Comparison of ENCODE assay signal across 22 cellular contexts in the genomic region with DNA sequence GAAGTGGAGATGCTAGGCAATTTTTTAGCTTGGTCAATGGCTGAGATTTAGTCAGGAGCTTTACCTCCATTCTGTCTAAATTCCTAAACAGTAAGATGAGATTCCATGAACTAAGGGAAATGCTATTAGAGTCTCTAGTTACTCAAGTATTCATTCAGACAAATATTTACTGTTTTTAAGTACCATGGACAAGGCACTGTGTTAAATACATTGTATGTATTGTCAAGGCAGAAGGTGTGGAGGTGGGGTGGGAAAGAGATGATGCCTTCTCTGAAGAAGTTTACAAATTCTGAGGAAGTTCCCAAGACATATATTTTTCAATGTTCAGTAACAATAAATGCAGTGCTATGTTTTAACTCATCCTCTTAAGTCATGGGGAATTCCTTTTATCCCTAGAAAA.
DNase-seq lines count a peak whose midpoint lies in the region; ATAC-seq, FAIRE-seq and TF ChIP-seq lines count a peak whose summit lies in the region.
"Had no signal": no experiment of that assay in that cellular context is flagged by ENCODE, and none has a peak within 500 bp of the region (broad histone marks: within the 10 kb centered on the region; RNA-seq: fewer than 3 reads in every experiment).

No MANE protein-coding gene starts in this region.

- H2BK15ac ChIP-seq in mesendoderm (replicated peaks; ENCODE audit: low read depth) = no peak overlapping the region

- H3K9ac ChIP-seq in GM12878 (ENCODE audit: control insufficient read depth, insufficient read depth, low read length) = no peak overlapping the region
- no peak overlapping the region for H3K9ac ChIP-seq in mesendoderm (ENCODE audit: low read length)

- FAIRE-seq in GM12878 (lab: Jason Lieb, UNC) = no peak
- FAIRE-seq: A549, H54, HepG2 had no signal

- H3K27ac ChIP-seq in GM23338 (ENCODE audit: low read depth) (no peak overlapping the region), GM12878 (ENCODE audit: control insufficient read depth, insufficient read depth) (no peak overlapping the region), mesendoderm (ENCODE audit: low read depth, low read length) (no peak overlapping the region)
- H3K27ac ChIP-seq: A549, SK-N-MC had no signal

- H3F3A ChIP-seq in GM23338 (replicated peaks; ENCODE audit: low read depth) = no peaks in the 10 kb centered on the region

- H3K4ac ChIP-seq in mesendoderm (ENCODE audit: low read depth, low read length) = no peak overlapping the region

- no TSS peak for BruUV-seq in GM12878 (replicated peaks; lab: Mats Ljungman, UMichigan)

- no peak overlapping the region for H3K4me3 Mint-ChIP-seq in GM23338
- H3K4me3 Mint-ChIP-seq: B cell, CD14-positive monocyte had no signal

- H3K36me3 Mint-ChIP-seq in GM23338 (ENCODE audit: low read depth) = 0 out of 3 replicates have a peak, but pooled peaks cover 6% of the 10 kb centered on the region
- H3K36me3 Mint-ChIP-seq: CD14-positive monocyte had no signal

- RAD21 ChIA-PET in GM12878 (lab: Charles Lee; ENCODE audit: unreplicated experiment) = no interaction called here

- H3K4me1 ChIP-seq in GM23338 (ENCODE audit: insufficient read depth) = peaks cover 12% of the 10 kb centered on the region
- H3K4me1 ChIP-seq in GM12878 (ENCODE audit: control insufficient read depth, insufficient read depth, low read length) = no peaks in the 10 kb centered on the region
- no peaks in the 10 kb centered on the region for H3K4me1 ChIP-seq in mesendoderm (ENCODE audit: control insufficient read depth, low read depth, low read length)
- H3K4me1 ChIP-seq: A549 had no signal

- H3K79me1 ChIP-seq in mesendoderm (ENCODE audit: low read length) = no peaks in the 10 kb centered on the region

- in situ Hi-C loops in GM12878 (cut with MboI) = no loop called here

- H3K79me2 ChIP-seq in GM23338 (replicated peaks; ENCODE audit: insufficient read depth) (no peaks in the 10 kb centered on the region), GM12878 (ENCODE audit: control insufficient read depth, insufficient read depth, low read length) (no peaks in the 10 kb centered on the region), mesendoderm (ENCODE audit: control insufficient read depth, insufficient read depth, low read length) (no peaks in the 10 kb centered on the region)

- H4K8ac ChIP-seq in mesendoderm (ENCODE audit: low read depth, low read length) = no peak overlapping the region

- H3K4me1 Mint-ChIP-seq in GM23338 = peaks cover 14% of the 10 kb centered on the region; the same call in 2 of the 3 replicates
- H3K4me1 Mint-ChIP-seq: B cell, CD14-positive monocyte had no signal

- CTCF ChIA-PET in GM12878 (lab: Yijun Ruan, JAX) = interaction anchor here (0.9 kb wide), 1 partner anchor 9 kb away, joined by 3 read pairs; no protein-coding TSS in a partner anchor

- no peak overlapping the region for H3K23ac ChIP-seq in mesendoderm (ENCODE audit: low read length)

- POLR2A ChIA-PET in GM12878 (lab: Charles Lee) = no interaction called here

- intact Hi-C loops in GM12878 (cut with micrococcal nuclease; ENCODE audit: unreplicated experiment) = no loop called here
- intact Hi-C loops in posterior cingulate gyrus (cut with DNase I) = no loop called here

- no peak overlapping the region for H2BK120ac ChIP-seq in mesendoderm (ENCODE audit: low read depth, low read length)

- no peak overlapping the region for H3K27ac Mint-ChIP-seq in GM23338
- H3K27ac Mint-ChIP-seq: B cell, CD14-positive monocyte had no signal

- no peak for TF ChIP-seq POLR2A in GM12878 (IDR thresholded peaks at IDR 0.05; ENCODE audit: low read depth, low read length)

- H3K36me3 ChIP-seq in GM23338 (ENCODE audit: insufficient read depth) (no peaks in the 10 kb centered on the region), GM12878 (ENCODE audit: control insufficient read depth in 2 of 2, insufficient read depth in 2 of 2, low read length in 1 of 2) (no peaks in the 10 kb centered on the region), mesendoderm (ENCODE audit: control insufficient read depth, insufficient read depth, low read length) (no peaks in the 10 kb centered on the region)

- SMC1A ChIA-PET in GM12878 (lab: Charles Lee; ENCODE audit: uncharacterized antibody, unreplicated experiment) = no interaction called here

- H3K9me3 ChIP-seq in GM12878 (replicated peaks; ENCODE audit: control insufficient read depth, insufficient read depth, low read length) = no peaks in the 10 kb centered on the region
- H3K9me3 ChIP-seq: A549 had no signal

- no peaks in the 10 kb centered on the region for H3K27me3 ChIP-seq in GM23338 (ENCODE audit: insufficient read depth)
- H3K27me3 ChIP-seq in GM12878 (replicated peaks in 1 of 2; ENCODE audit: control insufficient read depth in 2 of 2, insufficient read depth in 2 of 2, low read length in 1 of 2) = no peaks in the 10 kb centered on the region
- no peaks in the 10 kb centered on the region for H3K27me3 ChIP-seq in mesendoderm (ENCODE audit: insufficient read depth, low read length, poor library complexity)

- no peak overlapping the region for H3K4me2 ChIP-seq in GM23338
- no peak overlapping the region for H3K4me2 ChIP-seq in GM12878 (ENCODE audit: control insufficient read depth, insufficient read depth)
- no peak overlapping the region for H3K4me2 ChIP-seq in mesendoderm (ENCODE audit: low read length)
- H3K4me2 ChIP-seq: A549 had no signal

- no peaks in the 10 kb centered on the region for H3K27me3 Mint-ChIP-seq in GM23338 (ENCODE audit: insufficient read depth, low read depth, poor library complexity)
- H3K27me3 Mint-ChIP-seq: B cell had no signal

- H2BK5ac ChIP-seq in mesendoderm (ENCODE audit: low read length) = no peak overlapping the region

- H2AFZ ChIP-seq in GM23338 = no peak overlapping the region
- H2AFZ ChIP-seq in GM12878 (ENCODE audit: control insufficient read depth, low read depth, low read length) = no peak overlapping the region

- H3K4me3 ChIP-seq in GM23338 (no peak overlapping the region), GM12878 (no peak overlapping the region), mesendoderm (ENCODE audit: low read length) (no peak overlapping the region)
- H3K4me3 ChIP-seq: A549, SK-N-MC had no signal

- no peak for ATAC-seq in GM23338
- ATAC-seq in GM12878 = no peak
- ATAC-seq in HG03175 (IDR thresholded peaks at IDR 0.05; ENCODE audit: unreplicated experiment) = no peak
- ATAC-seq: A549, HepG2 had no signal

- TF ChIP-seq CTCF in GM23338 (conservative IDR thresholded peaks at IDR 0.05; ENCODE audit: low read depth in 2 of 2) (no peak), GM12878 (IDR thresholded peaks at IDR 0.05 in 2 of 3, conservative IDR thresholded peaks at IDR 0.05 in 1 of 3; ENCODE audit: control insufficient read depth in 2 of 3, extremely low read depth in 1 of 3, insufficient read depth in 1 of 3, low read depth in 3 of 3, low read length in 3 of 3) (no peak)

- DNase-seq in GM23338 (ENCODE audit: low spot score) (peak; percentile 9), GM12878 (ENCODE audit: low read depth, low spot score) (no peak), mesendoderm (peak; percentile 34), SK-N-DZ (ENCODE audit: low spot score) (no peak), posterior cingulate gyrus (no peak)
- DNase-seq: EL, GF-D8, KBM-7, NCI-H1105, NCI-H1694, NCI-H2081, NCI-H446, NCI-H526 treated with DMSO at 0.1 percent for 48 hours, Right ventricle myocardium superior had no signal

- no peak for TF ChIP-seq RAD21 in Ishikawa (IDR thresholded peaks at IDR 0.05; ENCODE audit: low read depth)
- TF ChIP-seq RAD21 in GM12878 (IDR thresholded peaks at IDR 0.05; ENCODE audit: insufficient read depth, low read depth, low read length) = no peak

- no peak overlapping the region for H4K5ac ChIP-seq in mesendoderm (ENCODE audit: low read length)

- no peak overlapping the region for H3K56ac ChIP-seq in mesendoderm (ENCODE audit: low read length)

- peaks cover 5% of the 10 kb centered on the region; the same call in 1 of the 2 replicates for H3K9me2 ChIP-seq in GM23338 (ENCODE audit: insufficient read depth)

- no peaks in the 10 kb centered on the region for H3K9me3 Mint-ChIP-seq in GM23338

- no peak overlapping the region for H2AK5ac ChIP-seq in mesendoderm (ENCODE audit: low read length)

- TF ChIP-seq EP300 in Ishikawa (IDR thresholded peaks at IDR 0.05; ENCODE audit: borderline replicate concordance) = no peak
- TF ChIP-seq EP300 in GM12878 (IDR thresholded peaks at IDR 0.05; ENCODE audit: borderline replicate concordance in 1 of 2, control insufficient read depth in 1 of 2, low read depth in 2 of 2, low read length in 2 of 2) = no peak

- no peaks in the 10 kb centered on the region for H4K20me1 ChIP-seq in GM23338 (replicated peaks; ENCODE audit: insufficient read depth)
- H4K20me1 ChIP-seq in GM12878 (ENCODE audit: control insufficient read depth, insufficient read depth) = no peaks in the 10 kb centered on the region

- no peak overlapping the region for H3K18ac ChIP-seq in mesendoderm (ENCODE audit: low read length)

TF ChIP-seq in Ishikawa, 13 proteins besides CTCF, POLR2A, EP300 and RAD21 (continues in another document):
- no peak for TF ChIP-seq YY1 (IDR thresholded peaks at IDR 0.05; ENCODE audit: low read depth)

TF ChIP-seq in GM12878, 131 proteins besides CTCF, POLR2A, EP300 and RAD21:
- TF ChIP-seq, protein P1, sequence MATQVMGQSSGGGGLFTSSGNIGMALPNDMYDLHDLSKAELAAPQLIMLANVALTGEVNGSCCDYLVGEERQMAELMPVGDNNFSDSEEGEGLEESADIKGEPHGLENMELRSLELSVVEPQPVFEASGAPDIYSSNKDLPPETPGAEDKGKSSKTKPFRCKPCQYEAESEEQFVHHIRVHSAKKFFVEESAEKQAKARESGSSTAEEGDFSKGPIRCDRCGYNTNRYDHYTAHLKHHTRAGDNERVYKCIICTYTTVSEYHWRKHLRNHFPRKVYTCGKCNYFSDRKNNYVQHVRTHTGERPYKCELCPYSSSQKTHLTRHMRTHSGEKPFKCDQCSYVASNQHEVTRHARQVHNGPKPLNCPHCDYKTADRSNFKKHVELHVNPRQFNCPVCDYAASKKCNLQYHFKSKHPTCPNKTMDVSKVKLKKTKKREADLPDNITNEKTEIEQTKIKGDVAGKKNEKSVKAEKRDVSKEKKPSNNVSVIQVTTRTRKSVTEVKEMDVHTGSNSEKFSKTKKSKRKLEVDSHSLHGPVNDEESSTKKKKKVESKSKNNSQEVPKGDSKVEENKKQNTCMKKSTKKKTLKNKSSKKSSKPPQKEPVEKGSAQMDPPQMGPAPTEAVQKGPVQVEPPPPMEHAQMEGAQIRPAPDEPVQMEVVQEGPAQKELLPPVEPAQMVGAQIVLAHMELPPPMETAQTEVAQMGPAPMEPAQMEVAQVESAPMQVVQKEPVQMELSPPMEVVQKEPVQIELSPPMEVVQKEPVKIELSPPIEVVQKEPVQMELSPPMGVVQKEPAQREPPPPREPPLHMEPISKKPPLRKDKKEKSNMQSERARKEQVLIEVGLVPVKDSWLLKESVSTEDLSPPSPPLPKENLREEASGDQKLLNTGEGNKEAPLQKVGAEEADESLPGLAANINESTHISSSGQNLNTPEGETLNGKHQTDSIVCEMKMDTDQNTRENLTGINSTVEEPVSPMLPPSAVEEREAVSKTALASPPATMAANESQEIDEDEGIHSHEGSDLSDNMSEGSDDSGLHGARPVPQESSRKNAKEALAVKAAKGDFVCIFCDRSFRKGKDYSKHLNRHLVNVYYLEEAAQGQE (IDR thresholded peaks at IDR 0.05; ENCODE audit: low read depth, low read length) = peak; percentile 55; the same call in 1 of the 2 replicates
- no peak for TF ChIP-seq SMAD1 (IDR thresholded peaks at IDR 0.05; ENCODE audit: low read depth, partially characterized antibody)
TF ChIP-seq in GM12878: peak in this region for 1.

Comparison
In these comparisons a context has a peak if more than half of its experiments do, and no peak if none do; other contexts are left out.
1. DNase-seq: peak in GM23338 (single experiment) and mesendoderm (single experiment); none in GM12878 (single experiment), SK-N-DZ (single experiment) and posterior cingulate gyrus (0 of 10).